8 cellular contexts compared by ENCODE assay signal in genomic region chr1:224333939-224334701, GRCh38. TPM values are rescaled to one million over a fixed set of nuclear protein-coding genes. Genes with fewer than 3 reads are reported as not detected.
DNase-seq lines count a peak whose midpoint lies in the region; ATAC-seq and TF ChIP-seq lines count a peak whose summit lies in the region.

No MANE protein-coding gene starts in this region.

- H3K36me3 Mint-ChIP-seq in CD4-positive, alpha-beta T cell (ENCODE audit: low read depth) = peaks cover 14% of the 10 kb centered on the region
- H3K36me3 Mint-ChIP-seq in HFFc6 (ENCODE audit: low read depth) (no peaks in the 10 kb centered on the region), T-helper 17 cell (ENCODE audit: low read depth) (no peaks in the 10 kb centered on the region)

- H3K27me3 Mint-ChIP-seq in CD4-positive, alpha-beta T cell = no peaks in the 10 kb centered on the region
- H3K27me3 Mint-ChIP-seq in HFFc6 (ENCODE audit: insufficient read depth) (peaks cover 9% of the 10 kb centered on the region), T-helper 17 cell (no peaks in the 10 kb centered on the region)

- H3K9me3 Mint-ChIP-seq in CD4-positive, alpha-beta T cell = no peaks in the 10 kb centered on the region
- no peaks in the 10 kb centered on the region for H3K9me3 Mint-ChIP-seq in HFFc6

- intact Hi-C loops in CD4-positive, alpha-beta T cell (cut with DNase I, micrococcal nuclease) = loop anchor here (1.0 to 10.0 kb wide), 9 partner anchors 21 to 637 kb away; no protein-coding TSS in a partner anchor
- intact Hi-C loops in posterior vena cava (cut with DNase I) = loop anchor here in 1 of 2 donors (5.0 kb wide), 1 partner anchor 217 kb away; no protein-coding TSS in a partner anchor

- TF ChIP-seq POLR2A in suprapubic skin (IDR thresholded peaks at IDR 0.05) = no peak

- H3K9me3 ChIP-seq in CD4-positive, alpha-beta T cell (ENCODE audit: control insufficient read depth, low read length) = no peaks in the 10 kb centered on the region
- no peaks in the 10 kb centered on the region for H3K9me3 ChIP-seq in T-helper 17 cell (ENCODE audit: control insufficient read depth, low read length, poor library complexity, severe bottlenecking)
- no peaks in the 10 kb centered on the region for H3K9me3 ChIP-seq in suprapubic skin

- no peak for DNase-seq in CD4-positive, alpha-beta T cell
- peak; percentile 80 for DNase-seq in HFFc6
- no peak for DNase-seq in T-helper 17 cell
- DNase-seq in hepatic stellate cell (ENCODE audit: low spot score) = peak; percentile 50
- no peak for DNase-seq in suprapubic skin (ENCODE audit: low spot score in 2 of 2)
- no peak for DNase-seq in mesenteric fat pad (ENCODE audit: low spot score)
- no peak for DNase-seq in posterior vena cava (ENCODE audit: low spot score)
- no peak for DNase-seq in stimulated activated naive CD4-positive, alpha-beta T cell (lab: John Stamatoyannopoulos, UW)

- no peak for ATAC-seq in CD4-positive, alpha-beta T cell (ENCODE audit: poor library complexity)
- no peak for ATAC-seq in T-helper 17 cell

- H3K4me3 ChIP-seq in suprapubic skin = no peak overlapping the region

- no peaks in the 10 kb centered on the region for H3K36me3 ChIP-seq in suprapubic skin

- TF ChIP-seq EP300 in suprapubic skin (IDR thresholded peaks at IDR 0.05) = no peak

- H3K4me3 Mint-ChIP-seq in CD4-positive, alpha-beta T cell = no peak overlapping the region
- H3K4me3 Mint-ChIP-seq in HFFc6 (peak overlapping the region; percentile 80), T-helper 17 cell (no peak overlapping the region)

- no peak for TF ChIP-seq CTCF in CD4-positive, alpha-beta T cell (IDR thresholded peaks at IDR 0.05)
- TF ChIP-seq CTCF in HFFc6 (IDR thresholded peaks at IDR 0.05) (no peak), suprapubic skin (IDR thresholded peaks at IDR 0.05) (no peak)

- CTCF ChIA-PET in CD4-positive, alpha-beta T cell (lab: Charles Lee) = interaction anchor here (0.7 to 2.3 kb wide), 6 partner anchors 14 to 218 kb away, joined by 3 to 11 read pairs (median 3); no protein-coding TSS in a partner anchor

- peaks cover 12% of the 10 kb centered on the region for H3K4me1 ChIP-seq in suprapubic skin

- no peak overlapping the region for H3K27ac ChIP-seq in CD4-positive, alpha-beta T cell (ENCODE audit: low read depth, low read length)
- H3K27ac ChIP-seq in suprapubic skin = no peak overlapping the region

- H3K27me3 ChIP-seq in CD4-positive, alpha-beta T cell (ENCODE audit: control insufficient read depth, insufficient read depth, low read length) = no peaks in the 10 kb centered on the region
- no peaks in the 10 kb centered on the region for H3K27me3 ChIP-seq in suprapubic skin

- POLR2A ChIA-PET in CD4-positive, alpha-beta T cell (lab: Charles Lee) = interaction anchor here (1.4 kb wide), 1 partner anchor 218 kb away, joined by 9 read pairs; no protein-coding TSS in a partner anchor

- 50% methylated on average over 5 of the region's 5 CpGs for WGBS in suprapubic skin

- H3K4me1 Mint-ChIP-seq in CD4-positive, alpha-beta T cell (ENCODE audit: low read depth) = peaks cover 24% of the 10 kb centered on the region
- peaks cover 31% of the 10 kb centered on the region for H3K4me1 Mint-ChIP-seq in HFFc6 (ENCODE audit: low read depth)
- peaks cover 20% of the 10 kb centered on the region for H3K4me1 Mint-ChIP-seq in T-helper 17 cell

- peak overlapping the region; percentile 60 for H3K27ac Mint-ChIP-seq in CD4-positive, alpha-beta T cell
- peak overlapping the region; percentile 97 for H3K27ac Mint-ChIP-seq in HFFc6
- peak overlapping the region; percentile 85 for H3K27ac Mint-ChIP-seq in T-helper 17 cell

RNA-seq across cellular contexts. Expression of gene NVL, which starts 4.1 kb away (rescaled TPM):
- 10 to 100 TPM; 14.9 to 18.5 TPM for total RNA-seq in CD4-positive, alpha-beta T cell
- 10 to 100 TPM; 21.4 to 24.4 (median 23.0) TPM for total RNA-seq in HFFc6 (2021; fragmentation: NEBNext Ultra II Directional; extraction: Animal tissue kit (Norgen Biotek cat#: 25700))
- total RNA-seq in T-helper 17 cell (10 to 100 TPM; 24.8 to 28.3 TPM), suprapubic skin (10 to 100 TPM; 31.7 to 86.4 (median 36.8) TPM), mesenteric fat pad (23.0 TPM), posterior vena cava (10 to 100 TPM; 17.7 to 19.3 TPM)

RNA-seq across cellular contexts. Expression of gene CNIH4, which starts 22.6 kb away (rescaled TPM):
- total RNA-seq in CD4-positive, alpha-beta T cell = 10 to 100 TPM; 31.2 to 33.6 TPM
- total RNA-seq in HFFc6 (2021; fragmentation: NEBNext Ultra II Directional; extraction: Animal tissue kit (Norgen Biotek cat#: 25700)) = 10 to 100 TPM; 46.7 to 53.7 (median 51.6) TPM
- total RNA-seq in T-helper 17 cell = 10 to 100 TPM; 19.1 to 24.1 TPM
- total RNA-seq in suprapubic skin = 10 to 100 TPM; 27.8 to 49.5 (median 29.8) TPM
- total RNA-seq in mesenteric fat pad = 49.4 TPM
- total RNA-seq in posterior vena cava = 10 to 100 TPM; 62.2 to 77.7 TPM

Comparison
In these comparisons a context has a peak if more than half of its experiments do, and no peak if none do; other contexts are left out.
1. DNase-seq: peak in HFFc6 (single experiment) and hepatic stellate cell (single experiment); none in CD4-positive, alpha-beta T cell (0 of 10), T-helper 17 cell (0 of 3), suprapubic skin (0 of 2), mesenteric fat pad (single experiment), posterior vena cava (single experiment) and stimulated activated naive CD4-positive, alpha-beta T cell (0 of 6).
2. Peak in every context shown above with its lines, with median percentiles within 50 percentile points of each other: H3K27ac Mint-ChIP-seq.